ENCODE assay signal across 23 cellular contexts in the genomic region with DNA sequence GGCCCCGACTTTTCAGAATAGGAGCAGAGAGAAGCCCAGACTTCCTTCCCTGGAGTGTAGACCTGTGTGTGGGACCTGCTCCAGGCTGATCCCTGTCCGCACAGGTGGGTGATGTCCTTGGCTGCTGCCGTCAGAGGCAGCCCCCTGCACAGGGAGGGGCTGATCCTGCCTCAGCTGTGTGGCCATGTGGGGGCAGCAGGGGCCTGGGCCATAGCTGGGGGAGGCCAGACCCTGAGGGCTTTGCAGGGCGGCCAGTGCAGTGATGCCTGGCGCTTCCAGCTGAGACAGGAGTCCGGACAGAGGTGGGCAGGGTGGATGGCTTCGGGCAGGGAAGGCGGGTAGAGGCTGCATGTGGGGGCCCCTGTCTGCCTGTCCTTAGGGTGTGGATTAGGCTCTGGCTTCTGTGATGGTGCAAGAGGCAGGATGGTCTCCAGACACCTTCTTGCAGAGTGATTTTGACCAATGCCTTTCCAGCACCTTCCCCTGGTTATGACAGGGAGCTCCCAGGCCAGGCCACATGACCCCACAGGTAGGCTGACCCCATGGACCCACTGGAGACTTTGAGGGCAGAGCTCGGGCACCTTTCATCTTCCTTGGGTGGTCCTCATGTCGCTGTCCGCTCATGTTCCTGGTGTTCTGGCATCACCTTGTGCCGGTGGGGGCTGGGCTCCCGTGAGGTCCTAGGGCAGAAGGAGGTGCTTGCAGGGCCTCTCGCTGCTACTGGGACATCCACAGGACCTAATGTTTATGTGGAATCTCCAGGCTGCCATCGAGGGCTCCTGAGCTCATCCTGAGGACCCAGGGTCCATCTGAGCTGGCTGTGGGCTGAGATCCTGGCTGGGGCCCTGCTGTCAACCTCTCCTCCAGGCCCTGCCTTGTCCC.
"Had no signal": no experiment of that assay in that cellular context is flagged by ENCODE, and none has a peak within 500 bp of the region (broad histone marks: within the 10 kb centered on the region; RNA-seq: fewer than 3 reads in every experiment).

No MANE protein-coding gene starts in this region.

- DNase-seq: activated CD4-positive, alpha-beta T cell treated with anti-CD3 and anti-CD28 coated beads for 36 hours; activated CD4-positive, alpha-beta T cell treated with anti-CD3 and anti-CD28 coated beads, Interleukin-2, amount 50 U/mL, for 48 hours; activated CD8-positive, alpha-beta memory T cell treated with anti-CD3 and anti-CD28 coated beads, Interleukin-2, amount 50 U/mL, for 48 hours; activated naive CD4-positive, alpha-beta T cell treated with anti-CD3 and anti-CD28 coated beads for 36 hours; activated naive CD8-positive, alpha-beta T cell treated with anti-CD3 and anti-CD28 coated beads, Interleukin-2, amount 10 ng/mL, durations not matched to agents 7 days and 5 days; activated T-cell treated with anti-CD3 and anti-CD28 coated beads, Interleukin-2, amount 50 U/mL, for 4 hours; amniotic stem cell; colonic mucosa; left colon; naive thymus-derived CD4-positive, alpha-beta T cell; retina; spleen; stimulated activated CD4-positive, alpha-beta T cell treated with anti-CD3 and anti-CD28 coated beads, Interleukin-4, amount 100 ng/mL, for 1 hour; stimulated activated naive CD4-positive, alpha-beta T cell treated with Interleukin-2 at 50 U/mL for 16 hours; T-helper 1 cell; upper lobe of left lung; WERI-Rb-1 had no signal

- H3K36me3 ChIP-seq: breast epithelium, colonic mucosa, gastroesophageal sphincter, spleen, thoracic aorta, upper lobe of left lung, WERI-Rb-1 had no signal

- H3K9me3 ChIP-seq: breast epithelium, colonic mucosa, gastroesophageal sphincter, spleen, thoracic aorta, upper lobe of left lung had no signal

- H3K27ac Mint-ChIP-seq: activated CD4-positive, alpha-beta T cell treated with anti-CD3 and anti-CD28 coated beads for 36 hours; activated naive CD4-positive, alpha-beta T cell treated with anti-CD3 and anti-CD28 coated beads for 36 hours; activated naive CD8-positive, alpha-beta T cell treated with anti-CD3 and anti-CD28 coated beads, Interleukin-2, amount 10 ng/mL, durations not matched to agents 7 days and 5 days; naive thymus-derived CD4-positive, alpha-beta T cell; progenitor cell of endocrine pancreas had no signal

- H3K4me3 ChIP-seq: breast epithelium, colonic mucosa, gastroesophageal sphincter, spleen, thoracic aorta, upper lobe of left lung had no signal

- ATAC-seq: activated CD4-positive, alpha-beta T cell treated with anti-CD3 and anti-CD28 coated beads for 36 hours; activated T-cell treated with anti-CD3 and anti-CD28 coated beads, Interleukin-2, amount 50 U/mL, for 4 hours; gastroesophageal sphincter; left colon; naive thymus-derived CD4-positive, alpha-beta T cell had no signal

- H3K4me1 Mint-ChIP-seq: activated CD4-positive, alpha-beta T cell treated with anti-CD3 and anti-CD28 coated beads for 36 hours; activated naive CD8-positive, alpha-beta T cell treated with anti-CD3 and anti-CD28 coated beads, Interleukin-2, amount 10 ng/mL, durations not matched to agents 7 days and 5 days; central memory CD8-positive, alpha-beta T cell; neural crest cell had no signal

- H3K9me3 Mint-ChIP-seq: activated naive CD4-positive, alpha-beta T cell treated with anti-CD3 and anti-CD28 coated beads for 36 hours; activated naive CD8-positive, alpha-beta T cell treated with anti-CD3 and anti-CD28 coated beads, Interleukin-2, amount 10 ng/mL, durations not matched to agents 7 days and 5 days; activated T-cell treated with anti-CD3 and anti-CD28 coated beads, Interleukin-2, amount 50 U/mL, for 4 hours; central memory CD8-positive, alpha-beta T cell; naive thymus-derived CD4-positive, alpha-beta T cell; neural crest cell had no signal

- H3K4me1 ChIP-seq: breast epithelium, colonic mucosa, gastroesophageal sphincter had no signal

- H3K27ac ChIP-seq: breast epithelium, colonic mucosa, gastroesophageal sphincter, spleen, thoracic aorta, WERI-Rb-1 had no signal

- H3K27me3 ChIP-seq: breast epithelium, colonic mucosa, gastroesophageal sphincter, spleen, upper lobe of left lung had no signal

- H3K36me3 Mint-ChIP-seq: activated naive CD8-positive, alpha-beta T cell treated with anti-CD3 and anti-CD28 coated beads, Interleukin-2, amount 10 ng/mL, durations not matched to agents 7 days and 5 days; naive thymus-derived CD4-positive, alpha-beta T cell had no signal

- H3K4me3 Mint-ChIP-seq: activated CD4-positive, alpha-beta T cell treated with anti-CD3 and anti-CD28 coated beads for 36 hours; activated naive CD4-positive, alpha-beta T cell treated with anti-CD3 and anti-CD28 coated beads for 36 hours; activated naive CD8-positive, alpha-beta T cell treated with anti-CD3 and anti-CD28 coated beads, Interleukin-2, amount 10 ng/mL, durations not matched to agents 7 days and 5 days; activated T-cell treated with anti-CD3 and anti-CD28 coated beads, Interleukin-2, amount 50 U/mL, for 4 hours; central memory CD8-positive, alpha-beta T cell; naive thymus-derived CD4-positive, alpha-beta T cell; neural crest cell had no signal

- H3K27me3 Mint-ChIP-seq: activated naive CD8-positive, alpha-beta T cell treated with anti-CD3 and anti-CD28 coated beads, Interleukin-2, amount 10 ng/mL, durations not matched to agents 7 days and 5 days; progenitor cell of endocrine pancreas had no signal
